ENCODE assay signal across 8 cellular contexts in genomic region chr2:42238644-42239288, GRCh38.
DNase-seq lines count a peak whose midpoint lies in the region; ATAC-seq and TF ChIP-seq lines count a peak whose summit lies in the region.

No MANE protein-coding gene starts in this region.

- H3K9me3 Mint-ChIP-seq in endothelial cell (ENCODE audit: unreplicated experiment) = no peaks in the 10 kb centered on the region

- H3K36me3 Mint-ChIP-seq in endothelial cell (ENCODE audit: low read depth, unreplicated experiment) = no peaks in the 10 kb centered on the region

- TF ChIP-seq CTCF in LNCAP (IDR thresholded peaks at IDR 0.05) (peak; percentile 23; the same call in 1 of the 2 replicates), endothelial cell (IDR thresholded peaks at IDR 0.05; ENCODE audit: unreplicated experiment) (no peak), omental fat pad (IDR thresholded peaks at IDR 0.05) (no peak)

- H3K27me3 Mint-ChIP-seq in endothelial cell (ENCODE audit: unreplicated experiment) = peaks cover 2% of the 10 kb centered on the region

- H3K4me1 Mint-ChIP-seq in endothelial cell (ENCODE audit: unreplicated experiment) = peaks cover 29% of the 10 kb centered on the region

- ATAC-seq in GM19463 (IDR thresholded peaks at IDR 0.05; ENCODE audit: unreplicated experiment) = peak; percentile 95
- peak; percentile 61 for ATAC-seq in omental fat pad (ENCODE audit: low FRiP score)
- ATAC-seq in HG03196 (IDR thresholded peaks at IDR 0.05; ENCODE audit: unreplicated experiment) = no peak

- H3K4me3 Mint-ChIP-seq in endothelial cell (ENCODE audit: unreplicated experiment) = no peak overlapping the region

- DNase-seq in DMS79 (lab: John Stamatoyannopoulos, UW) (peak; percentile 64), endothelial cell (ENCODE audit: low spot score) (peak; percentile 38), omental fat pad (ENCODE audit: low spot score) (no peak), amniotic stem cell (lab: John Stamatoyannopoulos, UW) (no peak)
- peak; percentile 36 to 41 for DNase-seq in activated CD4-positive, alpha-beta T cell treated with anti-CD3 and anti-CD28 coated beads for 4 hours

- no peak overlapping the region for H3K27ac Mint-ChIP-seq in endothelial cell (ENCODE audit: unreplicated experiment)

Comparison
In these comparisons a context has a peak if more than half of its experiments do, and no peak if none do; other contexts are left out.
1. DNase-seq: peak in DMS79 (single experiment), activated CD4-positive, alpha-beta T cell treated with anti-CD3 and anti-CD28 coated beads for 4 hours (2 of 2) and endothelial cell (single experiment); none in omental fat pad (single experiment) and amniotic stem cell (single experiment).